8 cellular contexts compared by ENCODE assay signal in genomic region chr3:120349819-120350125, GRCh38.
DNase-seq lines count a peak whose midpoint lies in the region; TF ChIP-seq lines count a peak whose summit lies in the region.

No MANE protein-coding gene starts in this region.

- H3K27me3 ChIP-seq in KMS-11 (ENCODE audit: insufficient read depth, low read depth) (no peaks in the 10 kb centered on the region), mucosa of rectum (ENCODE audit: control insufficient read depth in 2 of 2, insufficient read depth in 2 of 2, low read length in 2 of 2) (no peaks in the 10 kb centered on the region)

- H4K20me1 ChIP-seq in KMS-11 (ENCODE audit: insufficient read depth) = peaks cover 8% of the 10 kb centered on the region; the same call in 1 of the 2 replicates

- peaks cover 40% of the 10 kb centered on the region for H3K79me2 ChIP-seq in KMS-11 (ENCODE audit: insufficient read depth, low read depth)

- DNase-seq in HCEC 1CT (no peak), putamen (ENCODE audit: low spot score) (no peak), NCI-H146 treated with DMSO at 0.1 percent for 48 hours (lab: John Stamatoyannopoulos, UW; ENCODE audit: unreplicated experiment) (no peak), Ammon's horn (ENCODE audit: low spot score) (no peak)

- peak overlapping the region; percentile 93 for H3K27ac ChIP-seq in KMS-11
- H3K27ac ChIP-seq in cingulate gyrus (ENCODE audit: low read depth, low read length) = peak overlapping the region; percentile 93
- peak overlapping the region; percentile 88 to 92 for H3K27ac ChIP-seq in mucosa of rectum (ENCODE audit: low read depth in 2 of 2, low read length in 2 of 2)

- H3K36me3 ChIP-seq in ES-I3 (ENCODE audit: insufficient read depth, low read length) (no peaks in the 10 kb centered on the region), KMS-11 (ENCODE audit: insufficient read depth) (peaks cover 5% of the 10 kb centered on the region; the same call in 1 of the 2 replicates), mucosa of rectum (ENCODE audit: control insufficient read depth in 2 of 2, insufficient read depth in 2 of 2, low read length in 2 of 2) (no peaks in the 10 kb centered on the region)

- no peaks in the 10 kb centered on the region for H3K9me3 ChIP-seq in ES-I3 (ENCODE audit: control insufficient read depth, insufficient read depth, low read length)
- H3K9me3 ChIP-seq in mucosa of rectum (ENCODE audit: control insufficient read depth in 2 of 2, low read length in 2 of 2) = no peaks in the 10 kb centered on the region

- H3K4me3 ChIP-seq in KMS-11 (IDR thresholded peaks at IDR 0.05; ENCODE audit: insufficient read depth, low read depth, low read length) = peak overlapping the region; percentile 87
- H3K4me3 ChIP-seq in mucosa of rectum (ENCODE audit: low read length in 2 of 2) = peak overlapping the region; percentile 74 to 88

- H3K9ac ChIP-seq in ES-I3 (ENCODE audit: low read depth, low read length) (peak overlapping the region; percentile 83), KMS-11 (peak overlapping the region; percentile 87), mucosa of rectum (ENCODE audit: low read depth in 1 of 2, low read length in 2 of 2) (peak overlapping the region; percentile 78 to 88)

- TF ChIP-seq CTCF in KMS-11 (conservative IDR thresholded peaks at IDR 0.05; ENCODE audit: low read depth, low read length) = no peak

- H3K4me2 ChIP-seq in KMS-11 = peak overlapping the region; percentile 55

- H2AFZ ChIP-seq in KMS-11 (ENCODE audit: low read depth) = peak overlapping the region; percentile 56

- H3K4me1 ChIP-seq in ES-I3 (ENCODE audit: insufficient read depth, low read length) (peaks cover 6% of the 10 kb centered on the region; the same call in 1 of the 2 replicates), KMS-11 (ENCODE audit: low read depth, poor library complexity, severe bottlenecking) (peaks cover 48% of the 10 kb centered on the region), mucosa of rectum (ENCODE audit: control insufficient read depth in 2 of 2, insufficient read depth in 2 of 2, low read length in 2 of 2) (peaks cover 7 to 12% of the 10 kb centered on the region in 2 donors)
